Comparison of ENCODE assay signal across 14 cellular contexts in the genomic region with DNA sequence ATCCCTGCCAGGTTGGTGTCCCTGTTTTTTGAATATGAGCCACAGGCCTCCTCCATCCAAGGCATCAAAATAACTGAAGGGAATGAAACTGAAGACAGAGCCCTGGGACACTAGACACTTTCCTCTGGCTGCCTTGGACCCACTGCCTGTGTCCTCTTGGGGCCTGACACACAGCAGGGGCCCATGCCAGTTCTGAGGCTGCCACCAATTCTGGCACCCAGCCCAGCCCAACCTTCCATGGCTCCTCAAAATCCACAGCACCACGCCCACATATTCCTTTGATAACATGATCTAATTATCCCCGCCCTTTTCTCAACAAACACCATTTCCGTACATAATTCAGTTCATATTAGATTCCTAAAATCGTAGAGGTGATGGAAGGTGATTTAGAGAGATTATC.
"Had no signal": no experiment of that assay in that cellular context is flagged by ENCODE, and none has a peak within 500 bp of the region (broad histone marks: within the 10 kb centered on the region; RNA-seq: fewer than 3 reads in every experiment).

No MANE protein-coding gene starts in this region.

- H3K36me3 ChIP-seq: neural progenitor cell, pancreas, uterus had no signal

- H3K9me3 ChIP-seq: pancreas, uterus had no signal

- ATAC-seq: esophagus mucosa, pancreas had no signal

- H2AFZ ChIP-seq: neural progenitor cell had no signal

- H3K9ac ChIP-seq: neural progenitor cell had no signal

- DNase-seq: activated CD4-positive, alpha-beta memory T cell treated with anti-CD3 and anti-CD28 coated beads, Interleukin-2, amount 10 ng/mL, durations not matched to agents 7 days and 5 days; activated gamma-delta T cell; activated T-cell treated with anti-CD3 and anti-CD28 coated beads, Interleukin-2, amount 50 U/mL, for 48 hours; amygdala; cerebellar nuclear complex; glutamatergic neuron; immature natural killer cell; left cardiac atrium; mesenchymal stem cell; pancreas; uterus had no signal

- H3K4me2 ChIP-seq: neural progenitor cell had no signal

- H3K4me3 ChIP-seq: neural progenitor cell, pancreas, uterus had no signal

- H3K27me3 ChIP-seq: neural progenitor cell, pancreas, uterus had no signal

- H3K4me1 ChIP-seq: neural progenitor cell, pancreas, uterus had no signal

- H3K27ac ChIP-seq: neural progenitor cell, pancreas, uterus, VCaP had no signal
